In the genomic region with DNA sequence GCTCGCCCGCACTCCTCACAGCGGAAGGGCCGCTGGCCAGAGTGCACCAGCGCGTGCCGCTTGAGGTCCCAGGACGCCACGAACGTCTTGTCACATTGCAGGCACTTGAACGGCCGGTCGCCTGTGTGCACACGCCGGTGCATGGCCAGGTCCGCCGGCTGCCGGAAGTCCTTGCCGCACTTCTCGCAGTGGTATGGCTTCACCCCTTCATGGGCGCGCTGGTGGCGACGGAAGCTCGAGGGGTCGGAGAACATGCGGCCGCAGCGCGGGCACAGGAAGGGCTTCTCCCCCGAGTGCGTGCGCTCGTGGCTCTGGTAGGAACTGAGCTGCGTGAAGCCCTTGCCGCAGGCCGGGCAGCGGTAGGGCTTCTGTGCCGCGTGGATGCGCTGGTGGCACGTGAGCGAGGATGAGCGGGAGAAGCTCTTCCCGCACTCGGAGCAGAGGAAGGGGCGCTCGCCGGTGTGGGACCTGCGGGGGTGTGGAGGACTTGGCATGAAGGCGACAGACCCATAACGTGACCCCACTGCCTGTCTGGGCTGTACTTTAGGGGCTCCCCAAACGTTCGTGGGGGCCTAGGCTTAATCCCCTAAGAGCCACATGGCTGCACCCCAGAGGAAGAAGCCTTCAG, we compare ENCODE assay signal across 22 cellular contexts.
"Had no signal": no experiment of that assay in that cellular context is flagged by ENCODE, and none has a peak within 500 bp of the region (broad histone marks: within the 10 kb centered on the region; RNA-seq: fewer than 3 reads in every experiment).

No MANE protein-coding gene starts in this region.

- H3K4me3 Mint-ChIP-seq: activated B cell treated with CpG ODN at 0.5 μM for 24 hours; activated CD4-positive, alpha-beta memory T cell treated with anti-CD3 and anti-CD28 coated beads for 36 hours; activated naive CD4-positive, alpha-beta T cell treated with anti-CD3 and anti-CD28 coated beads for 36 hours; endodermal cell; memory B cell; neural progenitor cell; T-helper 17 cell; type B pancreatic cell had no signal

- H3K4me3 ChIP-seq: coronary artery, esophagus squamous epithelium, gastrocnemius medialis, neural progenitor cell, thoracic aorta, vagina had no signal

- H3K4me1 ChIP-seq: neural progenitor cell had no signal

- H3K4me1 Mint-ChIP-seq: memory B cell had no signal

- H3K27me3 ChIP-seq: esophagus squamous epithelium, gastrocnemius medialis, neural progenitor cell, vagina had no signal

- H3K27ac ChIP-seq: coronary artery, esophagus squamous epithelium, gastrocnemius medialis, neural progenitor cell, thoracic aorta, vagina had no signal

- H3K9me3 ChIP-seq: esophagus squamous epithelium, gastrocnemius medialis, thoracic aorta, vagina had no signal

- H3K27me3 Mint-ChIP-seq: activated B cell treated with CpG ODN at 0.5 μM for 24 hours; activated CD4-positive, alpha-beta memory T cell treated with anti-CD3 and anti-CD28 coated beads for 36 hours; memory B cell; progenitor cell of endocrine pancreas; T-helper 17 cell; type B pancreatic cell had no signal

- DNase-seq: activated B cell treated with CpG ODN at 0.5 μM for 24 hours; activated CD4-positive, alpha-beta memory T cell treated with anti-CD3 and anti-CD28 coated beads for 36 hours; activated CD4-positive, alpha-beta T cell treated with anti-CD3 and anti-CD28 coated beads for 4 hours; activated naive CD4-positive, alpha-beta T cell treated with anti-CD3 and anti-CD28 coated beads for 36 hours; activated T-cell treated with anti-CD3 and anti-CD28 coated beads, Interleukin-2, amount 50 U/mL, for 48 hours; amygdala; cerebellar nuclear complex; endodermal cell; esophagus squamous epithelium; gastrocnemius medialis; hippocampal formation; retina; stimulated activated CD4-positive, alpha-beta T cell treated with anti-CD3 and anti-CD28 coated beads, Interleukin-4, amount 100 ng/mL, for 1 hour; stimulated activated naive CD4-positive, alpha-beta T cell; T-helper 17 cell had no signal

- H3K27ac Mint-ChIP-seq: activated B cell treated with CpG ODN at 0.5 μM for 24 hours; activated CD4-positive, alpha-beta memory T cell treated with anti-CD3 and anti-CD28 coated beads for 36 hours; activated naive CD4-positive, alpha-beta T cell treated with anti-CD3 and anti-CD28 coated beads for 36 hours; endodermal cell; memory B cell; neural progenitor cell; progenitor cell of endocrine pancreas; T-helper 17 cell; type B pancreatic cell had no signal

- H3K36me3 ChIP-seq: neural progenitor cell had no signal

- ATAC-seq: gastrocnemius medialis, T-helper 17 cell had no signal

- H3K9me3 Mint-ChIP-seq: activated B cell treated with CpG ODN at 0.5 μM for 24 hours; activated CD4-positive, alpha-beta memory T cell treated with anti-CD3 and anti-CD28 coated beads for 36 hours; activated naive CD4-positive, alpha-beta T cell treated with anti-CD3 and anti-CD28 coated beads for 36 hours; endodermal cell; memory B cell; neural progenitor cell; type B pancreatic cell had no signal
